ENCODE assay signal across 9 cellular contexts in genomic region chr18:13262358-13262680, GRCh38. TPM values are rescaled to one million over a fixed set of nuclear protein-coding genes. Genes with fewer than 3 reads are reported as not detected.
DNase-seq lines count a peak whose midpoint lies in the region; TF ChIP-seq lines count a peak whose summit lies in the region.
"Not testable (repeated sequence)": the region's sequence is repeated elsewhere in the genome, so short reads cannot be mapped to it uniquely, and the experiment has no call there.
"Had no signal": no experiment of that assay in that cellular context is flagged by ENCODE, and none has a peak within 500 bp of the region (broad histone marks: within the 10 kb centered on the region; RNA-seq: fewer than 3 reads in every experiment).

No MANE protein-coding gene starts in this region.

- not testable (repeated sequence) for TF ChIP-seq EP300 in esophagus muscularis mucosa (IDR thresholded peaks at IDR 0.05); sigmoid colon (IDR thresholded peaks at IDR 0.05)

- TF ChIP-seq POLR2A in esophagus muscularis mucosa (IDR thresholded peaks at IDR 0.05; ENCODE audit: low read depth); sigmoid colon (IDR thresholded peaks at IDR 0.05): not testable (repeated sequence)

- H3K27ac ChIP-seq in BLaER1 (peak overlapping the region; percentile 68), esophagus muscularis mucosa (replicated peaks in 1 of 4) (peak overlapping the region; percentile 77 to 85 (median 84)), sigmoid colon (peak overlapping the region; percentile 69 to 79 (median 75)), tibial artery (peak overlapping the region; percentile 71 to 77)

- peak overlapping the region; percentile 51; the same call in 1 of the 2 replicates for H3K9ac ChIP-seq in BLaER1

- not testable (repeated sequence) for H3K27me3 ChIP-seq in BLaER1, esophagus muscularis mucosa, sigmoid colon, tibial artery

- H4K20me1 ChIP-seq in BLaER1: peaks cover 100% of the 10 kb centered on the region

- WGBS in esophagus muscularis mucosa: 90% methylated on average over 24 of the region's 33 CpGs
- 94 to 98% methylated on average over 33 of the region's 33 CpGs for WGBS in sigmoid colon, 2 donors

- H3K4me1 ChIP-seq in BLaER1 (peaks cover 100% of the 10 kb centered on the region), esophagus muscularis mucosa (peaks cover 84 to 90% (median 90%) of the 10 kb centered on the region in 4 donors), sigmoid colon (peaks cover 0 to 89% (median 84%) of the 10 kb centered on the region in 4 donors), tibial artery (peaks cover 13 to 92% (median 81%) of the 10 kb centered on the region in 4 donors)

- intact Hi-C loops in esophagus muscularis mucosa (cut with DNase I) (loop anchor here (5.0 kb wide), 1 partner anchor 115 kb away; no protein-coding TSS in a partner anchor), sigmoid colon (cut with DNase I) (loop anchor here (5.0 kb wide), 1 partner anchor 120 kb away; no protein-coding TSS in a partner anchor), tibial artery (cut with DNase I; ENCODE audit: low total_unique reads) (loop anchor here (5.0 kb wide), 1 partner anchor 45 kb away; the partner anchor contains the start of gene LDLRAD4)
- intact Hi-C loops in cardiac septum (cut with DNase I): not testable (repeated sequence)

- H3K4me2 ChIP-seq in BLaER1: peak overlapping the region; percentile 97

- H3K9me3 ChIP-seq in BLaER1, esophagus muscularis mucosa, sigmoid colon, tibial artery: not testable (repeated sequence)

- peak; percentile 11 for DNase-seq in activated CD8-positive, alpha-beta memory T cell treated with anti-CD3 and anti-CD28 coated beads for 24 hours
- DNase-seq in esophagus muscularis mucosa (ENCODE audit: extremely low spot score); sigmoid colon; tibial artery: not testable (repeated sequence)
- DNase-seq in cardiac septum (ENCODE audit: low spot score): peak; percentile 44
- peak; percentile 62 for DNase-seq in mesenteric fat pad (ENCODE audit: low spot score)
- DNase-seq in ureter (ENCODE audit: low spot score): peak; percentile 40

- not testable (repeated sequence) for TF ChIP-seq CTCF in esophagus muscularis mucosa (IDR thresholded peaks at IDR 0.05); sigmoid colon (IDR thresholded peaks at IDR 0.05); tibial artery (IDR thresholded peaks at IDR 0.05)

- H3K4me3 ChIP-seq in BLaER1, esophagus muscularis mucosa, sigmoid colon, tibial artery: not testable (repeated sequence)

- not testable (repeated sequence) for H3K36me3 ChIP-seq in BLaER1, esophagus muscularis mucosa, sigmoid colon, tibial artery

RNA-seq across cellular contexts. Expression of gene LDLRAD4, which starts 43.8 kb away (rescaled TPM):
- total RNA-seq in esophagus muscularis mucosa (10 to 100 TPM; 20.4 to 40.4 (median 35.3) TPM), cardiac septum (23.3 TPM), mesenteric fat pad (39.6 TPM), sigmoid colon (10 to 100 TPM; 17.2 to 28.2 (median 18.2) TPM), ureter (39.7 TPM)
- 10 to 100 TPM in 1 of 3 donors, 1 to 10 TPM in 2; 1.2 to 12.2 (median 2.5) TPM for polyA plus RNA-seq in sigmoid colon
- polyA plus RNA-seq: BJ had no signal
